4 cellular contexts compared by ENCODE assay signal in genomic region chr4:105609819-105610218, GRCh38. TPM values are rescaled to one million over a fixed set of nuclear protein-coding genes. Genes with fewer than 3 reads are reported as not detected.
"Had no signal": no experiment of that assay in that cellular context is flagged by ENCODE, and none has a peak within 500 bp of the region (broad histone marks: within the 10 kb centered on the region; RNA-seq: fewer than 3 reads in every experiment).

No MANE protein-coding gene starts in this region.

RNA-seq across cellular contexts. Expression of gene ARHGEF38, which starts 57.4 kb away (rescaled TPM):
- total RNA-seq: HepG2, HT1080, IMR-90 had no signal
- polyA plus RNA-seq: HepG2, IgD-negative memory B cell, IMR-90 had no signal
